8 cellular contexts compared by ENCODE assay signal in the genomic region with DNA sequence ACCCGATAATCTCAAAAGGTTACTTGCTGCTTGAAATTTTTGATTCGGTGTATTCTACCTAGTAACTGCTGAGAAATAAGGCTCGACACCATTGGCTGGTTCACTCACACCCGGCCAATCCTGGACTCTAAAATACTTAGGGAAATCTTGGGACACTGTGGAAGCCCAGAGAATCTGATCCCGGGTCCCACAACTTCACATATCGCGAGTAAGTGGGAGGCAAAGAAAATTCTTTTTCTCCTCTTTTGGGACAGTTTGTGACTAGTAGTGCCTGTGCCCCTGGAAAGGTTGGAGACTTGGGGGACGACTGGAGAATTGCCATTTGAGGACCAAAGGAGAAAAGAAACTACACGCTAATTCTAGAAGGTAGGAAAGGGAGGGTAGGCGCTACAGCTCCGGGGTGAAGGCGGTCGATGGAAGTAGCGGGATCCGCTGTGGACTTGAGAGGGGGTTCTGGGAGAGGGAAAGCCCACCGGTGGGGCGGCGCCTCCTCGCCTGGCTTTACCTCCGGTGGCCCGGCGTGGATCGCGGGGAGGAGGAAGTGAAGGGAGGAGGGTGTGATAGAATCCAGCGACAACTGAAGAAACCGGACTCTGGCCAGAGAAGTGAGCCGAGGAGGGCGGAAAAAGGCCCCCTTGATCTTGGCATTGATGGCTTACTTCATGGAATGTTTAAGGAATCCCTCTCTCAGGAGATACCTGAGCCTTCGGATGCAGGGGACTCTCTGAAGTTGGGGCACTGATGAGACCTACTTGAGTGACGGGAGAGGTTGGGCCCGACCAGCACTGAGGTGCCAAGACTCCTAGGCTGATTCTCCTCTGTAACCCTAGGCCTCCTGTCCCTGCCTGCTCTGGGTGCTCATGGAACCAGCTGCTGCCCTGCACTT. TPM values are rescaled to one million over a fixed set of nuclear protein-coding genes. Genes with fewer than 3 reads are reported as not detected.
A peak's percentile ranks its signal among the peaks of the same experiment; 100 is the strongest.
DNase-seq lines count a peak whose midpoint lies in the region; ATAC-seq and TF ChIP-seq lines count a peak whose summit lies in the region.

No MANE protein-coding gene starts in this region.

- ATAC-seq in naive thymus-derived CD8-positive, alpha-beta T cell, result peak; percentile 95 to 97

- H3K36me3 Mint-ChIP-seq in naive thymus-derived CD8-positive, alpha-beta T cell, result peaks cover 2 to 15% (median 6%) of the 10 kb centered on the region in 3 donors

- no peaks in the 10 kb centered on the region for H4K20me1 ChIP-seq in Karpas-422 (ENCODE audit: insufficient read depth, low read depth, low read length)

- peak overlapping the region in 1 of 10 donors; percentile 78 for H3K27ac Mint-ChIP-seq in naive thymus-derived CD8-positive, alpha-beta T cell

- H3K27ac ChIP-seq in Karpas-422 (ENCODE audit: low read length), result no peak overlapping the region

- H3K4me1 ChIP-seq in Karpas-422 (ENCODE audit: low read length), result peaks cover 23% of the 10 kb centered on the region

- H3K36me3 ChIP-seq in Karpas-422 (ENCODE audit: insufficient read depth, low read length), result peaks cover 14% of the 10 kb centered on the region

- POLR2A ChIA-PET in naive thymus-derived CD8-positive, alpha-beta T cell (lab: Charles Lee), result interaction anchor here (0.8 to 1.5 kb wide), 4 partner anchors 17 to 247 kb away, joined by 3 to 8 read pairs (median 3); a partner anchor contains a TSS

- H3K4me1 Mint-ChIP-seq in naive thymus-derived CD8-positive, alpha-beta T cell, result peaks cover 5 to 11% (median 9%) of the 10 kb centered on the region in 4 donors

- H3K27me3 Mint-ChIP-seq in naive thymus-derived CD8-positive, alpha-beta T cell, result no peaks in the 10 kb centered on the region

- H3K4me3 ChIP-seq in Karpas-422 (ENCODE audit: low read length), result peak overlapping the region; percentile 84
- H3K4me3 ChIP-seq in foreskin fibroblast (ENCODE audit: low read depth in 1 of 2, low read length in 2 of 2), result peak overlapping the region; percentile 82 to 97

- DNase-seq in GDM1 (lab: John Stamatoyannopoulos, UW) (peak; percentile 29), H4 (ENCODE audit: low spot score) (peak; percentile 86), Karpas-422 (peak; percentile 89), RPMI7951 (ENCODE audit: low read depth) (peak; percentile 92), foreskin fibroblast (peak; percentile 87 to 95), ureter (ENCODE audit: low spot score) (peak; percentile 82)
- peak; percentile 19 for DNase-seq in activated effector memory CD4-positive, alpha-beta T cell treated with Interleukin-2 at 50 U/mL for 16 hours
- peak; percentile 18 to 72 (median 50) for DNase-seq in naive thymus-derived CD8-positive, alpha-beta T cell

- H3K9me3 Mint-ChIP-seq in naive thymus-derived CD8-positive, alpha-beta T cell, result peaks cover 0 to 19% (median 3%) of the 10 kb centered on the region in 9 donors

- peaks cover 2% of the 10 kb centered on the region; the same call in 1 of the 2 replicates for H3K79me2 ChIP-seq in Karpas-422 (ENCODE audit: low read length)

- H3K9me2 ChIP-seq in Karpas-422 (replicated peaks; ENCODE audit: insufficient read depth, low read length), result no peaks in the 10 kb centered on the region

- H3K4me3 Mint-ChIP-seq in naive thymus-derived CD8-positive, alpha-beta T cell, result no peak overlapping the region

- TF ChIP-seq CTCF in foreskin fibroblast (IDR thresholded peaks at IDR 0.05; ENCODE audit: low read depth, low read length), result no peak

- peak overlapping the region; percentile 89 for H3K4me2 ChIP-seq in Karpas-422 (ENCODE audit: low read depth, low read length, poor library complexity, severe bottlenecking)

- H3K9me3 ChIP-seq in Karpas-422 (ENCODE audit: low read length), result no peaks in the 10 kb centered on the region; the same call in 1 of the 2 replicates

- no peaks in the 10 kb centered on the region for H3K27me3 ChIP-seq in Karpas-422 (ENCODE audit: low read length)

- H3K9ac ChIP-seq in Karpas-422 (ENCODE audit: low read length), result peak overlapping the region; percentile 81

- peak overlapping the region; percentile 94 for H2AFZ ChIP-seq in Karpas-422 (ENCODE audit: low read length)

RNA-seq across cellular contexts. Expression of a gene that starts 18.8 kb away (rescaled TPM):
- 15.3 and 20.6 TPM in 2 replicates for total RNA-seq in H4 (2014; rRNA removed; shearing (Covaris generic))
- 15.2 and 24.1 TPM in 2 replicates for total RNA-seq in Karpas-422 (2014; rRNA removed; shearing (Covaris generic); ENCODE audit: low replicate concordance)
- total RNA-seq in RPMI7951 (2014; rRNA removed; shearing (Covaris generic)), result 13.3 and 21.7 TPM in 2 replicates
- 100 to 1,000 TPM; 203 to 208 TPM for total RNA-seq in naive thymus-derived CD8-positive, alpha-beta T cell
- polyA plus RNA-seq in naive thymus-derived CD8-positive, alpha-beta T cell, result 10 to 100 TPM; 65.0 to 80.2 (median 79.3) TPM
- 13.9 TPM for total RNA-seq in ureter

RNA-seq across cellular contexts. Expression of a gene that starts 19.4 kb away (rescaled TPM):
- total RNA-seq in H4 (2014; rRNA removed; shearing (Covaris generic)), result 26.6 and 29.0 TPM in 2 replicates
- 30.5 and 32.7 TPM in 2 replicates for total RNA-seq in Karpas-422 (2014; rRNA removed; shearing (Covaris generic); ENCODE audit: low replicate concordance)
- total RNA-seq in RPMI7951 (2014; rRNA removed; shearing (Covaris generic)), result 18.9 and 22.3 TPM in 2 replicates
- 100 to 1,000 TPM; 245 to 250 TPM for total RNA-seq in naive thymus-derived CD8-positive, alpha-beta T cell
- 10 to 100 TPM; 39.8 to 63.0 (median 47.3) TPM for polyA plus RNA-seq in naive thymus-derived CD8-positive, alpha-beta T cell
- total RNA-seq in ureter, result 26.2 TPM

RNA-seq across cellular contexts. Expression of a gene that starts 36.3 kb away (rescaled TPM):
- total RNA-seq in H4 (2014; rRNA removed; shearing (Covaris generic)), result 7.4 and 10.4 TPM in 2 replicates
- 6.4 and 12.6 TPM in 2 replicates for total RNA-seq in Karpas-422 (2014; rRNA removed; shearing (Covaris generic); ENCODE audit: low replicate concordance)
- total RNA-seq in RPMI7951 (2014; rRNA removed; shearing (Covaris generic)), result 12.3 and 15.0 TPM in 2 replicates
- 10 to 100 TPM; 59.0 to 63.6 TPM for total RNA-seq in naive thymus-derived CD8-positive, alpha-beta T cell
- polyA plus RNA-seq in naive thymus-derived CD8-positive, alpha-beta T cell, result 10 to 100 TPM in 2 of 3 donors, 1 to 10 TPM in 1; 9.6 to 13.7 (median 11.6) TPM
- 24.7 TPM for total RNA-seq in ureter

RNA-seq across cellular contexts. Expression of a gene that starts 38.6 kb away (rescaled TPM):
- total RNA-seq in H4 (2014; rRNA removed; shearing (Covaris generic)), result 3.6 and 6.2 TPM in 2 replicates
- total RNA-seq in Karpas-422 (2014; rRNA removed; shearing (Covaris generic); ENCODE audit: low replicate concordance), result 16.8 and 18.4 TPM in 2 replicates
- total RNA-seq in RPMI7951 (2014; rRNA removed; shearing (Covaris generic)), result 10.6 and 13.5 TPM in 2 replicates
- 10 to 100 TPM; 24.6 to 26.8 TPM for total RNA-seq in naive thymus-derived CD8-positive, alpha-beta T cell
- 1 to 10 TPM; 2.3 to 5.8 (median 2.7) TPM for polyA plus RNA-seq in naive thymus-derived CD8-positive, alpha-beta T cell
- 15.0 TPM for total RNA-seq in ureter

RNA-seq across cellular contexts. Expression of a gene that starts 56.5 kb away (rescaled TPM):
- total RNA-seq in H4 (2014; rRNA removed; shearing (Covaris generic)), result 29.6 and 32.0 TPM in 2 replicates
- total RNA-seq in Karpas-422 (2014; rRNA removed; shearing (Covaris generic); ENCODE audit: low replicate concordance), result 40.4 and 41.2 TPM in 2 replicates
- 4.8 and 6.5 TPM in 2 replicates for total RNA-seq in RPMI7951 (2014; rRNA removed; shearing (Covaris generic))
- total RNA-seq in naive thymus-derived CD8-positive, alpha-beta T cell, result 100 to 1,000 TPM; 148 to 158 TPM
- polyA plus RNA-seq in naive thymus-derived CD8-positive, alpha-beta T cell, result 100 to 1,000 TPM; 119 to 160 (median 151) TPM
- 15.8 TPM for total RNA-seq in ureter

Comparison
In these comparisons a context has a peak if more than half of its experiments do, and no peak if none do; other contexts are left out.
1. DNase-seq: peak in every context shown above with its lines; median percentile 92 in RPMI7951; 91 in foreskin fibroblast; 89 in Karpas-422; 86 in H4; 82 in ureter; 50 in naive thymus-derived CD8-positive, alpha-beta T cell; 29 in GDM1; 19 in activated effector memory CD4-positive, alpha-beta T cell treated with Interleukin-2 at 50 U/mL for 16 hours.